ENCODE assay signal across 22 cellular contexts in genomic region chr2:15450808-15451207, GRCh38.
A peak's percentile ranks its signal among the peaks of the same experiment; 100 is the strongest.
DNase-seq lines count a peak whose midpoint lies in the region; ATAC-seq, FAIRE-seq and TF ChIP-seq lines count a peak whose summit lies in the region.
"Had no signal": no experiment of that assay in that cellular context is flagged by ENCODE, and none has a peak within 500 bp of the region (broad histone marks: within the 10 kb centered on the region; RNA-seq: fewer than 3 reads in every experiment).

No MANE protein-coding gene starts in this region.

- H3K36me3 ChIP-seq in small intestine (ENCODE audit: control insufficient read depth in 2 of 2, insufficient read depth in 2 of 2, low read length in 2 of 2) (peaks cover 0 to 3% of the 10 kb centered on the region in 2 donors), right lobe of liver (no peaks in the 10 kb centered on the region)

- H3K4me1 Mint-ChIP-seq in T-helper 17 cell: peaks cover 6% of the 10 kb centered on the region
- H3K4me1 Mint-ChIP-seq in activated naive CD8-positive, alpha-beta T cell treated with anti-CD3 and anti-CD28 coated beads for 36 hours: no peaks in the 10 kb centered on the region

- 98 to 100% (median 99%) methylated on average over 2 of the region's 2 CpGs for WGBS in small intestine, 3 donors
- WGBS in right lobe of liver (ENCODE audit: insufficient coverage, low coverage, low lambda C conversion rate, missing lambda C conversion rate): 92% methylated on average over 2 of the region's 2 CpGs

- peak; percentile 18 for DNase-seq in OCI-M1 (lab: John Stamatoyannopoulos, UW)
- DNase-seq in T-helper 17 cell: no peak
- no peak for DNase-seq in small intestine
- DNase-seq in right lobe of liver: no peak
- DNase-seq in activated naive CD8-positive, alpha-beta T cell treated with anti-CD3 and anti-CD28 coated beads for 36 hours: no peak
- DNase-seq in HUDEP-2 (lab: John Stamatoyannopoulos, UW; ENCODE audit: unreplicated experiment in 76 of 76): no peak
- DNase-seq: AML-193; Caco-2; Calu3; CD4-positive, alpha-beta T cell; CD8-positive, alpha-beta T cell; DMS79 treated with DMSO at 0.1 percent for 48 hours; GF-D8 had no signal

- H3K4me3 ChIP-seq in small intestine (ENCODE audit: low read depth in 1 of 2, low read length in 2 of 2) (no peak overlapping the region), right lobe of liver (no peak overlapping the region)
- H3K4me3 ChIP-seq: A549; BLaER1 treated with 17β-estradiol and CSF1 and Interleukin-3, amounts not matched to agents 10 nM and 100 nM had no signal

- peaks cover 7% of the 10 kb centered on the region for H3K9me3 Mint-ChIP-seq in activated naive CD8-positive, alpha-beta T cell treated with anti-CD3 and anti-CD28 coated beads for 36 hours

- intact Hi-C loops in right lobe of liver (cut with DNase I): no loop called here

- H3K9me3 ChIP-seq in T-helper 17 cell (ENCODE audit: control insufficient read depth, low read length, poor library complexity, severe bottlenecking) (no peaks in the 10 kb centered on the region), small intestine (ENCODE audit: control insufficient read depth, low read depth) (no peaks in the 10 kb centered on the region), right lobe of liver (peaks cover 0 to 3% (median 0%) of the 10 kb centered on the region in 4 donors)
- H3K9me3 ChIP-seq: A549, Caco-2 had no signal

- TF ChIP-seq CTCF in right lobe of liver (IDR thresholded peaks at IDR 0.05): no peak

- no peaks in the 10 kb centered on the region for H3K27me3 Mint-ChIP-seq in T-helper 17 cell
- H3K27me3 Mint-ChIP-seq in activated naive CD8-positive, alpha-beta T cell treated with anti-CD3 and anti-CD28 coated beads for 36 hours: no peaks in the 10 kb centered on the region
- H3K27me3 Mint-ChIP-seq: B cell; CD4-positive, alpha-beta T cell had no signal

- H3K4me1 ChIP-seq in small intestine (ENCODE audit: control insufficient read depth in 2 of 2, insufficient read depth in 1 of 2, low read depth in 1 of 2, low read length in 1 of 2) (no peaks in the 10 kb centered on the region), right lobe of liver (no peaks in the 10 kb centered on the region)
- H3K4me1 ChIP-seq: A549 had no signal

- TF ChIP-seq POLR2A in right lobe of liver (IDR thresholded peaks at IDR 0.05): no peak

- H3K36me3 Mint-ChIP-seq in T-helper 17 cell (ENCODE audit: low read depth): peaks cover 14% of the 10 kb centered on the region
- peaks cover 29% of the 10 kb centered on the region for H3K36me3 Mint-ChIP-seq in activated naive CD8-positive, alpha-beta T cell treated with anti-CD3 and anti-CD28 coated beads for 36 hours

- H3K27ac ChIP-seq in small intestine (ENCODE audit: low read depth in 1 of 2, low read length in 1 of 2) (no peak overlapping the region), right lobe of liver (no peak overlapping the region)
- H3K27ac ChIP-seq: 22Rv1; A549; BLaER1 treated with 17β-estradiol and CSF1 and Interleukin-3, amounts not matched to agents 10 nM and 100 nM; C4-2B had no signal

- FAIRE-seq in islet of Langerhans (lab: Jason Lieb, UNC) (peak; percentile 65), small intestine (lab: Jason Lieb, UNC) (peak; percentile 26)
- FAIRE-seq: G401.6, GM12891, GM19239 had no signal

- no peak overlapping the region for H3K4me3 Mint-ChIP-seq in T-helper 17 cell
- H3K4me3 Mint-ChIP-seq in activated naive CD8-positive, alpha-beta T cell treated with anti-CD3 and anti-CD28 coated beads for 36 hours: no peak overlapping the region
- H3K4me3 Mint-ChIP-seq: B cell; CD4-positive, alpha-beta T cell; CD8-positive, alpha-beta T cell had no signal

- H3K27me3 ChIP-seq in small intestine (ENCODE audit: control insufficient read depth in 2 of 2, insufficient read depth in 2 of 2, low read length in 2 of 2) (no peaks in the 10 kb centered on the region), right lobe of liver (no peaks in the 10 kb centered on the region)
- H3K27me3 ChIP-seq: BLaER1 treated with 17β-estradiol and CSF1 and Interleukin-3, amounts not matched to agents 10 nM and 100 nM had no signal

- ATAC-seq in T-helper 17 cell (no peak), right lobe of liver (no peak)
- ATAC-seq: A549; CD8-positive, alpha-beta T cell had no signal

- peak overlapping the region; percentile 47 for H3K27ac Mint-ChIP-seq in T-helper 17 cell
- H3K27ac Mint-ChIP-seq in activated naive CD8-positive, alpha-beta T cell treated with anti-CD3 and anti-CD28 coated beads for 36 hours: no peak overlapping the region
- H3K27ac Mint-ChIP-seq: B cell; CD4-positive, alpha-beta T cell had no signal
